Comparison of ENCODE assay signal across 11 cellular contexts in genomic region chr12:32217354-32218310, GRCh38.
DNase-seq lines count a peak whose midpoint lies in the region; TF ChIP-seq lines count a peak whose summit lies in the region.
"Had no signal": no experiment of that assay in that cellular context is flagged by ENCODE, and none has a peak within 500 bp of the region (broad histone marks: within the 10 kb centered on the region; RNA-seq: fewer than 3 reads in every experiment).

No MANE protein-coding gene starts in this region.

- H3K4me2 ChIP-seq in SK-N-SH = peak overlapping the region; percentile 49

- intact Hi-C loops in uterus (cut with DNase I; ENCODE audit: low total_unique reads) = no loop called here

- no peaks in the 10 kb centered on the region for H4K20me1 ChIP-seq in SK-N-SH (ENCODE audit: insufficient read depth)

- H3K4me1 ChIP-seq in SK-N-SH (ENCODE audit: control insufficient read depth in 1 of 2, insufficient read depth in 2 of 2, low read depth in 1 of 2, low read length in 1 of 2) (peaks cover 4 to 11% of the 10 kb centered on the region in 2 experiments; a peak in 3 of 4 replicates), uterus (no peaks in the 10 kb centered on the region)
- H3K4me1 ChIP-seq: right atrium auricular region had no signal

- peak; percentile 60 for DNase-seq in AG08396 (ENCODE audit: low spot score)
- DNase-seq in HK-2 (ENCODE audit: unreplicated experiment) = peak; percentile 81
- DNase-seq in SK-N-SH = no peak
- DNase-seq in hepatic stellate cell (ENCODE audit: low spot score) = peak; percentile 38
- DNase-seq in inferior parietal cortex (ENCODE audit: extremely low spot score) = no peak
- DNase-seq in NK-92 (lab: John Stamatoyannopoulos, UW; ENCODE audit: unreplicated experiment) = no peak
- no peak for DNase-seq in uterus
- DNase-seq in NCI-H2081 (lab: John Stamatoyannopoulos, UW) = no peak
- DNase-seq: DMS153; stimulated activated naive CD4-positive, alpha-beta T cell treated with Interleukin-2 at 50 U/mL for 16 hours had no signal

- no peaks in the 10 kb centered on the region for H3K9me2 ChIP-seq in SK-N-SH

- no peak overlapping the region for H3K9ac ChIP-seq in SK-N-SH

- peak overlapping the region; percentile 25 to 42; a peak in 2 of 4 replicates for H3K27ac ChIP-seq in SK-N-SH (ENCODE audit: low read depth in 2 of 2, low read length in 1 of 2)
- H3K27ac ChIP-seq in uterus = no peak overlapping the region
- H3K27ac ChIP-seq: right atrium auricular region had no signal

- TF ChIP-seq CTCF in SK-N-SH (IDR thresholded peaks at IDR 0.05) = no peak
- TF ChIP-seq CTCF in uterus (IDR thresholded peaks at IDR 0.05) = no peak

- H3K36me3 ChIP-seq in SK-N-SH (replicated peaks in 1 of 2; ENCODE audit: control insufficient read depth in 1 of 2, insufficient read depth in 2 of 2, low read length in 1 of 2) = peaks cover 16 to 23% of the 10 kb centered on the region in 2 experiments
- no peaks in the 10 kb centered on the region for H3K36me3 ChIP-seq in uterus

- H3F3A ChIP-seq in SK-N-SH (replicated peaks; ENCODE audit: insufficient read depth) = peaks cover 14% of the 10 kb centered on the region

- no peak overlapping the region for H2AFZ ChIP-seq in SK-N-SH (ENCODE audit: low read depth)

- 44% methylated on average over 10 of the region's 10 CpGs for WGBS in SK-N-SH (ENCODE audit: low lambda C conversion rate)

- TF ChIP-seq EP300 in SK-N-SH (IDR thresholded peaks at IDR 0.05; ENCODE audit: borderline replicate concordance in 1 of 2, low read depth in 1 of 2, low read length in 1 of 2) = peak in 1 of 2 experiments; percentile 66; a peak in 1 of 4 replicates

- no peak for TF ChIP-seq RAD21 in SK-N-SH (IDR thresholded peaks at IDR 0.05; ENCODE audit: low read length)

- CTCF ChIA-PET in SK-N-SH (lab: Yijun Ruan, JAX) = interaction anchor here (1.2 kb wide), 1 partner anchor 8 kb away, joined by 3 read pairs; no protein-coding TSS in a partner anchor

- H3K9me3 ChIP-seq in SK-N-SH (no peaks in the 10 kb centered on the region), uterus (no peaks in the 10 kb centered on the region)
- H3K9me3 ChIP-seq: right atrium auricular region had no signal

- H3K79me2 ChIP-seq in SK-N-SH (ENCODE audit: insufficient read depth) = peaks cover 4% of the 10 kb centered on the region; the same call in 1 of the 2 replicates

- no peak overlapping the region for H3K4me3 ChIP-seq in SK-N-SH (ENCODE audit: low read depth in 2 of 2, low read length in 1 of 2)
- no peak overlapping the region for H3K4me3 ChIP-seq in uterus
- H3K4me3 ChIP-seq: right atrium auricular region had no signal

- POLR2A ChIA-PET in SK-N-SH (lab: Yijun Ruan, JAX) = no interaction called here

- H3K27me3 ChIP-seq in SK-N-SH (ENCODE audit: insufficient read depth) = no peaks in the 10 kb centered on the region
- no peaks in the 10 kb centered on the region for H3K27me3 ChIP-seq in uterus
- H3K27me3 ChIP-seq: right atrium auricular region had no signal

- no peak for TF ChIP-seq POLR2A in uterus (IDR thresholded peaks at IDR 0.05)

TF ChIP-seq in SK-N-SH, 30 proteins besides CTCF, POLR2A, EP300 and RAD21:
- TF ChIP-seq TEAD4 (IDR thresholded peaks at IDR 0.05; ENCODE audit: borderline replicate concordance, insufficient read depth) (peak; percentile 55; the same call in 1 of the 2 replicates), USF1 (IDR thresholded peaks at IDR 0.05; ENCODE audit: borderline replicate concordance, low read depth) (no peak), TCF12 (IDR thresholded peaks at IDR 0.05) (peak; percentile 88), NFIC (IDR thresholded peaks at IDR 0.05; ENCODE audit: borderline replicate concordance) (peak; percentile 85), PBX3 (IDR thresholded peaks at IDR 0.05) (peak; percentile 94), RCOR1 (IDR thresholded peaks at IDR 0.05; ENCODE audit: low read length) (no peak), JUND (IDR thresholded peaks at IDR 0.05) (peak; percentile 81), RXRA (IDR thresholded peaks at IDR 0.05; ENCODE audit: borderline replicate concordance, low read depth) (peak; percentile 65; the same call in 1 of the 2 replicates), POLR2AphosphoS5 (IDR thresholded peaks at IDR 0.05; ENCODE audit: low read depth, low read length) (peak; percentile 56; the same call in 1 of the 2 replicates), FOXM1 (IDR thresholded peaks at IDR 0.05; ENCODE audit: low read depth) (no peak), MAX (IDR thresholded peaks at IDR 0.05; ENCODE audit: low read depth) (peak; percentile 62), FOSL2 (IDR thresholded peaks at IDR 0.05; ENCODE audit: borderline replicate concordance, low read depth) (peak; percentile 86; the same call in 1 of the 2 replicates)

Comparison
In these comparisons a context has a peak if more than half of its experiments do, and no peak if none do; other contexts are left out.
1. DNase-seq: peak in AG08396 (single experiment), HK-2 (single experiment) and hepatic stellate cell (single experiment); none in SK-N-SH (single experiment), inferior parietal cortex (single experiment), NK-92 (single experiment), uterus (0 of 2) and NCI-H2081 (0 of 2).
2. H3K27ac ChIP-seq: peak in SK-N-SH (2 of 2); none in uterus (0 of 2).